ENCODE assay signal across 27 cellular contexts in the genomic region with DNA sequence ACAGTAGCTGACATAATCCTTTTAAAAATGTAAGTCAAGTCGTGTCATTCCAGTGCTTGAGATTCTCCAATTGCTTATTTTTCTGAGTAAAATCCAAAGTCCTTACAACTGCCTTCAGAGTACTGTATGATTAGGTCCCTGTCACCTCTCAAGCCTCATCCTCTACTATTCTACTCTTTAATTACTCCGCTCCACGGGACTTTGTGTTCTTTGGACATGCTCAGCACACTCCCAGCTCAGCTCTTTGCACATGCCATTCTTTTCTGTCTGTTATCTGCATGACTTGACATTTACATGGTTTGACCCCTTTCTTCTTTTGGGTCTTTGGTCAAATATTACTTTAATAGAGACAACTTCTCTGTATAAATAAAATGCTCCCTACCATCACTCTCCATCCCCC. TPM values are rescaled to one million over a fixed set of nuclear protein-coding genes. Genes with fewer than 3 reads are reported as not detected.
"Had no signal": no experiment of that assay in that cellular context is flagged by ENCODE, and none has a peak within 500 bp of the region (broad histone marks: within the 10 kb centered on the region; RNA-seq: fewer than 3 reads in every experiment).

No MANE protein-coding gene starts in this region.

- ATAC-seq: naive thymus-derived CD8-positive, alpha-beta T cell; natural killer cell treated with Interleukin-12 subunit alpha and Interleukin-12 subunit beta and Interleukin-15 and Interleukin-18, amount 100 ng/mL, for 72 hours; pancreas; sciatic nerve; stimulated activated memory B cell treated with anti-CD40 and anti-IgM and Interleukin-4, amounts not matched to agents 10 μg/mL and 1 μg/mL and 100 μg/mL, for 72 hours; stimulated activated naive CD8-positive, alpha-beta T cell treated with anti-CD3 and anti-CD28 coated beads, Interleukin-15, amount 100 ng/mL, for 72 hours; stimulated activated naive CD8-positive, alpha-beta T cell treated with anti-CD3 and anti-CD28 coated beads, Interleukin-15, Interleukin-2, amounts not matched to agents 100 U/mL and 50 U/mL, for 24 hours had no signal

- H3K4me1 ChIP-seq: pancreas, prostate gland, spleen, thyroid gland, tibial nerve, upper lobe of left lung, vagina had no signal

- H3K4me2 ChIP-seq: smooth muscle cell had no signal

- H3K4me3 ChIP-seq: pancreas, prostate gland, skin epidermis, smooth muscle cell, spleen, thoracic aorta, thyroid gland, tibial nerve, upper lobe of left lung, vagina had no signal

- H3K27ac ChIP-seq: neutrophil, pancreas, prostate gland, skin epidermis, spleen, thoracic aorta, thyroid gland, tibial nerve, upper lobe of left lung, vagina had no signal

- H3K36me3 ChIP-seq: neutrophil, prostate gland, spleen, thoracic aorta, thyroid gland, upper lobe of left lung, vagina had no signal

- DNase-seq: naive B cell; naive thymus-derived CD8-positive, alpha-beta T cell; nephron progenitor cell; nucleus accumbens; pancreas; spleen; stimulated activated CD4-positive, alpha-beta T cell treated with anti-CD3 and anti-CD28 coated beads, Interleukin-12 subunit alpha, Interleukin-12 subunit beta, amount 100 ng/mL, for 4 hours; stimulated activated CD4-positive, alpha-beta T cell treated with anti-CD3 and anti-CD28 coated beads, Interleukin-1b, Interleukin-23, amount 100 ng/mL, for 48 hours; stimulated activated CD4-positive, alpha-beta T cell treated with anti-CD3 and anti-CD28 coated beads, Interleukin-4, amount 100 ng/mL, for 1 hour; stimulated activated CD4-positive, alpha-beta T cell treated with anti-CD3 and anti-CD28 coated beads, Interleukin-4, amount 100 ng/mL, for 4 hours; stimulated activated CD8-positive, alpha-beta memory T cell treated with anti-CD3 and anti-CD28 coated beads, Interleukin-4, amount 100 ng/mL, for 48 hours; stimulated activated naive CD4-positive, alpha-beta T cell; stimulated activated naive CD8-positive, alpha-beta T cell treated with anti-CD3 and anti-CD28 coated beads, Interleukin-15, amount 100 ng/mL, for 72 hours; stimulated activated naive CD8-positive, alpha-beta T cell treated with anti-CD3 and anti-CD28 coated beads, Interleukin-15, Interleukin-2, amounts not matched to agents 100 U/mL and 50 U/mL, for 24 hours; thyroid gland; upper lobe of left lung had no signal

- FAIRE-seq: pancreas, urothelium cell line had no signal

- H3K9me3 ChIP-seq: neutrophil, pancreas, prostate gland, spleen, thoracic aorta, thyroid gland, tibial nerve, upper lobe of left lung, vagina had no signal

- H3K27me3 ChIP-seq: neutrophil, pancreas, spleen, thyroid gland, tibial nerve, upper lobe of left lung, vagina had no signal

RNA-seq across cellular contexts. Expression of a gene that starts 15.1 kb away (rescaled TPM):
- total RNA-seq: natural killer cell treated with Interleukin-12 subunit alpha and Interleukin-12 subunit beta and Interleukin-15 and Interleukin-18, amount 100 ng/mL, for 72 hours had no signal
